8 cellular contexts compared by ENCODE assay signal in the genomic region with DNA sequence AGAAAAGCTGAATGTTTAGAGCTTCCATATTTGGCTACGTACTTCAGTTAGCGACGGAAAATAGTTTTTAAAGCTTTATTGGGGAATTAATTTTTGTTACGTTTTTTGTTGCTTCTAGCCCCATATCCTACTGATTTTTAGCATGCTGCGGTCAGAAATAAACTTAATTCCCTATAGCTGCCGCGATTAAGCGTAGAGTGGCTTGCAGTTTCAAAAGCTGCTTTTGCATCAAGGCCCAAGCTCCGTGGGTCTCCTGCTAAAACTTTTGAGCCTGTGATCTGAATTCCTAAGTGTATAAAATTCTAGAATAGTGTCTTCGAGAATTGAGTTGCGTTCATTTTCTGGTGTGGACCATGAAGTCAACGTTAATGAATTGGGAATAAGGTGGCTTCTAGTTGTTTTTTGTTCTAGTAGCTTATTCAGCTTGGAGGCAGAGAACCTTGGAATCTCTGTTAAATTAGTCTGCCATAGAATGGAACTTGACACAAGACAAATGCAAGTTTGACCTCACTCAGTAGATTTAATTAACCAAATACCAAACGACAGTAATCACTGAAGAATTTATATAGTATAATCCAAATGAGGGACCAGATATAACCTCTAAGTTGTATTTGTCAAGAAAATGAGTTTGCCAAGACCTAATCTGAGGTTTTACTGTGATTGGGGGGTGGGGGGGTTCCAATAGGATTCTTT. TPM values are rescaled to one million over a fixed set of nuclear protein-coding genes. Genes with fewer than 3 reads are reported as not detected.
A peak's percentile ranks its signal among the peaks of the same experiment; 100 is the strongest.
DNase-seq lines count a peak whose midpoint lies in the region; ATAC-seq and TF ChIP-seq lines count a peak whose summit lies in the region.

No MANE protein-coding gene starts in this region.

- H3K4me3 ChIP-seq in astrocyte of the cerebellum (ENCODE audit: low read depth, low read length) (peak overlapping the region; percentile 96), lower leg skin (ENCODE audit: low read depth, poor library complexity, severe bottlenecking) (peak overlapping the region; percentile 95), tibial artery (peak overlapping the region; percentile 94 to 97)

- DNase-seq in activated T-cell treated with anti-CD3 and anti-CD28 coated beads, Interleukin-2, amount 50 U/mL, for 72 hours: no peak
- DNase-seq in activated T-cell treated with anti-CD3 and anti-CD28 coated beads, Interleukin-2, amount 50 U/mL, for 1 hour: no peak
- DNase-seq in astrocyte of the cerebellum (ENCODE audit: low read depth) (no peak), lower leg skin (ENCODE audit: low spot score in 2 of 2) (no peak), tibial artery (no peak), NCI-H2227 (lab: John Stamatoyannopoulos, UW; ENCODE audit: unreplicated experiment) (no peak), NCI-H1105 (lab: John Stamatoyannopoulos, UW) (no peak), GOT3 (lab: John Stamatoyannopoulos, UW) (no peak)

- H3K27me3 ChIP-seq in tibial artery: no peaks in the 10 kb centered on the region

- H3K27me3 Mint-ChIP-seq in activated T-cell treated with anti-CD3 and anti-CD28 coated beads, Interleukin-2, amount 50 U/mL, for 72 hours (ENCODE audit: low read depth): no peaks in the 10 kb centered on the region

- peaks cover 3 to 4% of the 10 kb centered on the region in 2 donors for H3K36me3 Mint-ChIP-seq in activated T-cell treated with anti-CD3 and anti-CD28 coated beads, Interleukin-2, amount 50 U/mL, for 72 hours (ENCODE audit: insufficient read depth in 2 of 2)

- peaks cover 52% of the 10 kb centered on the region for H3K4me1 Mint-ChIP-seq in activated T-cell treated with anti-CD3 and anti-CD28 coated beads, Interleukin-2, amount 50 U/mL, for 72 hours (ENCODE audit: low read depth)

- TF ChIP-seq CTCF in astrocyte of the cerebellum (IDR thresholded peaks at IDR 0.05; ENCODE audit: low read depth, low read length, missing control alignments): no peak
- TF ChIP-seq CTCF in lower leg skin (IDR thresholded peaks at IDR 0.05): no peak
- no peak for TF ChIP-seq CTCF in tibial artery (IDR thresholded peaks at IDR 0.05)

- 5 to 6% methylated on average over 13 of the region's 13 CpGs for WGBS in lower leg skin, 2 donors

- H3K4me3 Mint-ChIP-seq in activated T-cell treated with anti-CD3 and anti-CD28 coated beads, Interleukin-2, amount 50 U/mL, for 72 hours: peak overlapping the region; percentile 89 to 99

- in situ Hi-C loops in astrocyte of the cerebellum (cut with HindIII; ENCODE audit: low sequenced_read_pairs): no loop called here

- H3K4me1 ChIP-seq in tibial artery: peaks cover 4 to 58% (median 20%) of the 10 kb centered on the region in 4 donors

- peak overlapping the region; percentile 95 for H3K27ac Mint-ChIP-seq in activated T-cell treated with anti-CD3 and anti-CD28 coated beads, Interleukin-2, amount 50 U/mL, for 72 hours

- peak overlapping the region; percentile 94 to 95 for H3K27ac ChIP-seq in tibial artery

- peaks cover 0 to 2% of the 10 kb centered on the region in 2 donors for H3K9me3 Mint-ChIP-seq in activated T-cell treated with anti-CD3 and anti-CD28 coated beads, Interleukin-2, amount 50 U/mL, for 72 hours

- intact Hi-C loops in lower leg skin (cut with DNase I; ENCODE audit: low total_unique reads) (no loop called here), tibial artery (cut with DNase I; ENCODE audit: low total_unique reads) (loop anchor here (10.0 kb wide), 2 partner anchors 125 to 265 kb away; a partner anchor contains a TSS)

- ATAC-seq in activated T-cell treated with anti-CD3 and anti-CD28 coated beads, Interleukin-2, amount 50 U/mL, for 72 hours (replicated peaks in 1 of 2): no peak

- no peak for TF ChIP-seq POLR2A in lower leg skin (IDR thresholded peaks at IDR 0.05)

- H3K36me3 ChIP-seq in tibial artery: no peaks in the 10 kb centered on the region

- no peaks in the 10 kb centered on the region for H3K9me3 ChIP-seq in tibial artery

RNA-seq across cellular contexts. Expression of a gene that starts 1.0 kb away (rescaled TPM):
- 10 to 100 TPM; 32.2 to 32.4 TPM for total RNA-seq in activated T-cell treated with anti-CD3 and anti-CD28 coated beads, Interleukin-2, amount 50 U/mL, for 72 hours
- 10 to 100 TPM; 22.7 to 53.8 (median 30.8) TPM for total RNA-seq in lower leg skin

RNA-seq across cellular contexts. Expression of a gene that starts 35.5 kb away (rescaled TPM):
- total RNA-seq in activated T-cell treated with anti-CD3 and anti-CD28 coated beads, Interleukin-2, amount 50 U/mL, for 72 hours: not detected
- not detected for total RNA-seq in lower leg skin

RNA-seq across cellular contexts. Expression of a gene that starts 51.6 kb away (rescaled TPM):
- 1 to 10 TPM; 4.6 to 7.4 TPM for total RNA-seq in activated T-cell treated with anti-CD3 and anti-CD28 coated beads, Interleukin-2, amount 50 U/mL, for 72 hours
- total RNA-seq in lower leg skin: 1 to 10 TPM in 3 of 4 donors, not detected in 1; 1.4 to 2.3 (median 1.8) TPM
